In genomic region chr15:50138391-50138790, GRCh38 we compare ENCODE assay signal across 16 cellular contexts. TPM values are rescaled to one million over a fixed set of nuclear protein-coding genes. Genes with fewer than 3 reads are reported as not detected.
DNase-seq lines count a peak whose midpoint lies in the region; TF ChIP-seq lines count a peak whose summit lies in the region.
"Had no signal": no experiment of that assay in that cellular context is flagged by ENCODE, and none has a peak within 500 bp of the region (broad histone marks: within the 10 kb centered on the region; RNA-seq: fewer than 3 reads in every experiment).

No MANE protein-coding gene starts in this region.

- no peak overlapping the region for H3K4me3 Mint-ChIP-seq in MCF 10A (ENCODE audit: unreplicated experiment)
- H3K4me3 Mint-ChIP-seq: effector memory CD8-positive, alpha-beta T cell had no signal

- H3K36me3 Mint-ChIP-seq in MCF 10A (ENCODE audit: insufficient read depth, unreplicated experiment) = peaks cover 5% of the 10 kb centered on the region

- H3K4me1 ChIP-seq in breast epithelium (no peaks in the 10 kb centered on the region), testis (peaks cover 6% of the 10 kb centered on the region)

- H3K27ac ChIP-seq in breast epithelium = no peak overlapping the region
- H3K27ac ChIP-seq in testis = no peak overlapping the region
- H3K27ac ChIP-seq: ascending aorta, hepatocyte, stomach had no signal

- no peaks in the 10 kb centered on the region for H3K36me3 ChIP-seq in breast epithelium
- no peaks in the 10 kb centered on the region for H3K36me3 ChIP-seq in testis (ENCODE audit: low read depth, missing control alignments)
- H3K36me3 ChIP-seq: ascending aorta, stomach had no signal

- POLR2A ChIA-PET in MCF 10A (lab: Yijun Ruan, JAX) = no interaction called here

- H3K27me3 Mint-ChIP-seq in MCF 10A (ENCODE audit: insufficient read depth, unreplicated experiment) = no peaks in the 10 kb centered on the region

- H3K9me3 Mint-ChIP-seq in MCF 10A (ENCODE audit: unreplicated experiment) = no peaks in the 10 kb centered on the region
- H3K9me3 Mint-ChIP-seq: effector memory CD8-positive, alpha-beta T cell had no signal

- DNase-seq in MCF 10A (ENCODE audit: unreplicated experiment) (no peak), breast epithelium (ENCODE audit: low spot score in 2 of 2) (no peak), M059J (ENCODE audit: low read depth) (peak; percentile 46), dermis blood vessel endothelial cell (peak; percentile 5), testis (no peak), H4 (ENCODE audit: low spot score) (no peak), lower leg skin (ENCODE audit: low spot score in 2 of 2) (no peak), GDM1 (lab: John Stamatoyannopoulos, UW) (no peak)
- DNase-seq: Calu3; effector memory CD8-positive, alpha-beta T cell; NCI-H187 treated with DMSO at 0.1 percent for 48 hours; posterior cingulate gyrus; stimulated activated CD4-positive, alpha-beta T cell treated with anti-CD3 and anti-CD28 coated beads, Interleukin-2, amount 100 ng/mL, for 48 hours; stomach had no signal

- peak overlapping the region; percentile 80 for H3K27ac Mint-ChIP-seq in MCF 10A (ENCODE audit: low read depth, unreplicated experiment)
- H3K27ac Mint-ChIP-seq: effector memory CD8-positive, alpha-beta T cell had no signal

- CTCF ChIA-PET in MCF 10A (lab: Yijun Ruan, JAX) = interaction anchor here (0.9 to 1.1 kb wide), 3 partner anchors 17 to 1276 kb away, joined by 3 to 4 read pairs (median 3); no protein-coding TSS in a partner anchor

- H3K4me3 ChIP-seq in breast epithelium (no peak overlapping the region), testis (no peak overlapping the region), lower leg skin (ENCODE audit: low read depth, poor library complexity, severe bottlenecking) (no peak overlapping the region)
- H3K4me3 ChIP-seq: ascending aorta, hepatocyte, stomach had no signal

- H3K4me1 Mint-ChIP-seq in MCF 10A (ENCODE audit: insufficient read depth, unreplicated experiment) = peaks cover 41% of the 10 kb centered on the region

- intact Hi-C loops in MCF 10A (cut with micrococcal nuclease) (loop anchor here (10.0 kb wide), 1 partner anchor 514 kb away; the partner anchor contains the start of genes DTWD1 and FAM227B), breast epithelium (cut with DNase I; ENCODE audit: low total_unique reads) (no loop called here), testis (cut with DNase I; ENCODE audit: low total_unique reads) (no loop called here), lower leg skin (cut with DNase I; ENCODE audit: low total_unique reads) (no loop called here)

- TF ChIP-seq POLR2A in breast epithelium (IDR thresholded peaks at IDR 0.05) (no peak), testis (IDR thresholded peaks at IDR 0.05) (no peak), lower leg skin (IDR thresholded peaks at IDR 0.05) (no peak)

- H3K9me3 ChIP-seq in breast epithelium (no peaks in the 10 kb centered on the region), testis (no peaks in the 10 kb centered on the region)
- H3K9me3 ChIP-seq: ascending aorta, stomach had no signal

- H3K27me3 ChIP-seq in breast epithelium (no peaks in the 10 kb centered on the region), testis (no peaks in the 10 kb centered on the region)
- H3K27me3 ChIP-seq: ascending aorta, hepatocyte, stomach had no signal

- TF ChIP-seq CTCF in MCF 10A (IDR thresholded peaks at IDR 0.05; ENCODE audit: unreplicated experiment) (no peak), breast epithelium (IDR thresholded peaks at IDR 0.05) (peak in 1 of 3 donors; percentile 7), testis (IDR thresholded peaks at IDR 0.05) (peak; percentile 15 to 19 (median 17)), lower leg skin (IDR thresholded peaks at IDR 0.05) (no peak)

- no TSS peak for BruUV-seq in MCF 10A (replicated peaks; lab: Mats Ljungman, UMichigan)

RNA-seq across cellular contexts. Expression of gene ATP8B4, which starts 19.4 kb away (rescaled TPM):
- total RNA-seq in MCF 10A (2022) = not detected in 2 replicates
- 10 to 100 TPM in 1 of 3 donors, 1 to 10 TPM in 2; 7.9 to 28.3 (median 9.5) TPM for total RNA-seq in breast epithelium
- 0.89 and 2.1 TPM in 2 replicates for total RNA-seq in M059J (2014; rRNA removed; shearing (Covaris generic))
- 0.98 and 1.7 TPM in 2 replicates for total RNA-seq in dermis blood vessel endothelial cell
- total RNA-seq in testis = 1 to 10 TPM; 2.4 to 6.1 TPM
- 2.5 TPM for polyA plus RNA-seq in testis (ENCODE audit: insufficient read depth, low read depth, low replicate concordance)
- 0.04 and 0.41 TPM in 2 replicates for total RNA-seq in H4 (2014; rRNA removed; shearing (Covaris generic))
- total RNA-seq in lower leg skin = 1 to 10 TPM; 1.9 to 6.3 (median 2.9) TPM

RNA-seq across cellular contexts. Expression of gene SLC27A2, which starts 43.6 kb away (rescaled TPM):
- total RNA-seq in MCF 10A (2022) (0.64 and 0.84 TPM in 2 replicates), breast epithelium (1 to 10 TPM in 2 of 3 donors, under 1 TPM in 1; 0.96 to 5.6 (median 3.5) TPM), dermis blood vessel endothelial cell (5.1 and 7.1 TPM in 2 replicates), testis (1 to 10 TPM; 2.2 to 2.5 TPM), lower leg skin (1 to 10 TPM in 2 of 4 donors, under 1 TPM in 2; 0.53 to 4.1 (median 1.3) TPM)
- total RNA-seq in M059J (2014; rRNA removed; shearing (Covaris generic)) = 43.0 and 60.3 TPM in 2 replicates
- 2.1 TPM for polyA plus RNA-seq in testis (ENCODE audit: insufficient read depth, low read depth, low replicate concordance)
- not detected in 2 replicates for total RNA-seq in H4 (2014; rRNA removed; shearing (Covaris generic))
- total RNA-seq: ascending aorta had no signal

Comparison
In these comparisons a context has a peak if more than half of its experiments do, and no peak if none do; other contexts are left out.
1. DNase-seq: peak in M059J (single experiment) and dermis blood vessel endothelial cell (single experiment); none in MCF 10A (single experiment), breast epithelium (0 of 2), testis (single experiment), H4 (single experiment), lower leg skin (0 of 2) and GDM1 (single experiment).
2. CTCF ChIP-seq: peak in testis (3 of 3); none in MCF 10A (single experiment) and lower leg skin (0 of 3).